In the genomic region with DNA sequence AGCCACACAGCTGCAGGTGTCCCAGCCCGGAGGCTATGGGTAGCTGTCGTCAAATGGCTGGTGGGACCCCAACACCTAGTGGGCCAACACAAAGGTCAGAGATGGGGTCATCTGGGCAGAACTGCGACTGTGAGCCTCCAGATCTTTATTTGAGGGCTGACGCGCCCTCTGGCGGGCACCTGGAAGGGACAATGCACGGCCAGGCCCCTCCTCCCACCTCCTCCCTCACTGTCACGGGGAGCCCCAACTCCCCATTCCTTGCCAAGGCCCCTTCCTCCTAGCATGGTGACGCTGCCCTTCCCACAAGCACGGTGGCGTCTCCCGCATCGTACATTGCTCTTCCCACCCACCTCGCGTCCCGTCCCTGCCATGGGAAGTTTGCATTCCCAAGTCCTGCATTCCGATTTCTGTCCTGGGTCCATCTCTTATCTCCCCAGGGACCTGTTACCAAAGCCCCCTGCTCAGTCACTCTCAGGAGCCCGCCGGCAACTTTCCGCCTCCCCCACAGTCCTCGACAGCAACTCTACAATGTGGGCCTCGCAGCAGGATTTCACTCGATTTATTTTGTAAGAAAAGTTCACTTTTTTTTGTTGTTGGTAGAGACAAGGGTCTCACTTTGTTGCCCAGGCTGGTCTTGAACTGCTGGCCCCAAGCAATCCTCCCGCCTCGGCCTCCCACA, we compare ENCODE assay signal across 1 cellular context.
TF ChIP-seq lines count a peak whose summit lies in the region.

No MANE protein-coding gene starts in this region.

TF ChIP-seq in IMR-90, 13 proteins besides CTCF, POLR2A, EP300 and RAD21:
- TF ChIP-seq FOS (IDR thresholded peaks at IDR 0.05; ENCODE audit: low read depth, low read length) (no peak), CHD1 (IDR thresholded peaks at IDR 0.05; ENCODE audit: low read depth, low read length) (no peak), SMC3 (IDR thresholded peaks at IDR 0.05; ENCODE audit: low read depth, low read length) (no peak), CEBPB (IDR thresholded peaks at IDR 0.05; ENCODE audit: low read depth, low read length) (no peak), NFE2L2 (IDR thresholded peaks at IDR 0.05; ENCODE audit: low read depth, low read length) (no peak), MAZ (IDR thresholded peaks at IDR 0.05; ENCODE audit: borderline replicate concordance, low read depth, low read length) (no peak), BHLHE40 (IDR thresholded peaks at IDR 0.05; ENCODE audit: low read depth, low read length) (no peak), MXI1 (IDR thresholded peaks at IDR 0.05; ENCODE audit: borderline replicate concordance, low read depth, low read length) (no peak), RFX5 (IDR thresholded peaks at IDR 0.05; ENCODE audit: low read depth, low read length) (no peak), RCOR1 (IDR thresholded peaks at IDR 0.05; ENCODE audit: insufficient replicate concordance, low read length) (no peak), MAFK (IDR thresholded peaks at IDR 0.05; ENCODE audit: low read depth, low read length) (no peak)
- TF ChIP-seq, protein P1, sequence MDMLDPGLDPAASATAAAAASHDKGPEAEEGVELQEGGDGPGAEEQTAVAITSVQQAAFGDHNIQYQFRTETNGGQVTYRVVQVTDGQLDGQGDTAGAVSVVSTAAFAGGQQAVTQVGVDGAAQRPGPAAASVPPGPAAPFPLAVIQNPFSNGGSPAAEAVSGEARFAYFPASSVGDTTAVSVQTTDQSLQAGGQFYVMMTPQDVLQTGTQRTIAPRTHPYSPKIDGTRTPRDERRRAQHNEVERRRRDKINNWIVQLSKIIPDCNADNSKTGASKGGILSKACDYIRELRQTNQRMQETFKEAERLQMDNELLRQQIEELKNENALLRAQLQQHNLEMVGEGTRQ (IDR thresholded peaks at IDR 0.05; ENCODE audit: low read depth, low read length) = no peak
- TF ChIP-seq, protein P2, sequence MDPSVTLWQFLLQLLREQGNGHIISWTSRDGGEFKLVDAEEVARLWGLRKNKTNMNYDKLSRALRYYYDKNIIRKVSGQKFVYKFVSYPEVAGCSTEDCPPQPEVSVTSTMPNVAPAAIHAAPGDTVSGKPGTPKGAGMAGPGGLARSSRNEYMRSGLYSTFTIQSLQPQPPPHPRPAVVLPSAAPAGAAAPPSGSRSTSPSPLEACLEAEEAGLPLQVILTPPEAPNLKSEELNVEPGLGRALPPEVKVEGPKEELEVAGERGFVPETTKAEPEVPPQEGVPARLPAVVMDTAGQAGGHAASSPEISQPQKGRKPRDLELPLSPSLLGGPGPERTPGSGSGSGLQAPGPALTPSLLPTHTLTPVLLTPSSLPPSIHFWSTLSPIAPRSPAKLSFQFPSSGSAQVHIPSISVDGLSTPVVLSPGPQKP (IDR thresholded peaks at IDR 0.05; ENCODE audit: borderline replicate concordance, low read depth, low read length) = no peak
